ENCODE assay signal across 1 cellular context in genomic region chr14:72094844-72095582, GRCh38.
TF ChIP-seq lines count a peak whose summit lies in the region.

No MANE protein-coding gene starts in this region.

TF ChIP-seq in GM12878, 131 proteins besides CTCF, POLR2A, EP300 and RAD21 (continued from another document and continues in another):
- no peak for TF ChIP-seq HSF1 (IDR thresholded peaks at IDR 0.05; ENCODE audit: low read depth, low read length)
- TF ChIP-seq SUPT20H (IDR thresholded peaks at IDR 0.05; ENCODE audit: borderline replicate concordance, control insufficient read depth, low read depth, low read length) = no peak
- no peak for TF ChIP-seq IRF5 (IDR thresholded peaks at IDR 0.05; ENCODE audit: borderline replicate concordance)
- no peak for TF ChIP-seq ASH2L (IDR thresholded peaks at IDR 0.05; ENCODE audit: borderline replicate concordance, low read depth)
- no peak for TF ChIP-seq KDM1A (IDR thresholded peaks at IDR 0.05; ENCODE audit: borderline replicate concordance)
- TF ChIP-seq GATAD2B (conservative IDR thresholded peaks at IDR 0.05; ENCODE audit: low read depth) = 0 out of 2 replicates have a peak, but pooled peaks have one; percentile 40
- TF ChIP-seq USF1 (IDR thresholded peaks at IDR 0.05; ENCODE audit: borderline replicate concordance, extremely low read length, insufficient read depth, low read depth, low read length) = no peak
- TF ChIP-seq ZBTB11 (CRISPR knock-in tag; IDR thresholded peaks at IDR 0.05) = no peak
- TF ChIP-seq ZNF384 (IDR thresholded peaks at IDR 0.05; ENCODE audit: borderline replicate concordance, low read depth, low read length) = no peak
- TF ChIP-seq ATF3 (IDR thresholded peaks at IDR 0.05; ENCODE audit: borderline replicate concordance, extremely low read depth, low read depth, low read length) = no peak
- peak; percentile 45 to 47; a peak in 2 of 4 replicates for TF ChIP-seq BHLHE40 (IDR thresholded peaks at IDR 0.05; ENCODE audit: borderline replicate concordance in 1 of 2, low read depth in 2 of 2, low read length in 1 of 2)
- no peak for TF ChIP-seq PAX8 (IDR thresholded peaks at IDR 0.05)
- no peak for TF ChIP-seq NFYA (IDR thresholded peaks at IDR 0.05; ENCODE audit: borderline replicate concordance, low read depth, low read length)
- TF ChIP-seq ZNF687 (IDR thresholded peaks at IDR 0.05) = no peak; the same call in 1 of the 2 replicates
- TF ChIP-seq PAX5 (IDR thresholded peaks at IDR 0.05; ENCODE audit: borderline replicate concordance, low read depth, low read length) = no peak
- TF ChIP-seq FOXK2 (IDR thresholded peaks at IDR 0.05) = no peak
- TF ChIP-seq REST (IDR thresholded peaks at IDR 0.05; ENCODE audit: low read depth, low read length) = no peak
- no peak for TF ChIP-seq ZBTB4 (CRISPR knock-in tag; IDR thresholded peaks at IDR 0.05)
- TF ChIP-seq HCFC1 (IDR thresholded peaks at IDR 0.05; ENCODE audit: low read length) = no peak
- no peak for TF ChIP-seq CHD2 (IDR thresholded peaks at IDR 0.05; ENCODE audit: borderline replicate concordance, low read depth, low read length)
- TF ChIP-seq POLR2AphosphoS5 (IDR thresholded peaks at IDR 0.05; ENCODE audit: low read length) = no peak
- TF ChIP-seq SUZ12 (IDR thresholded peaks at IDR 0.05; ENCODE audit: unreplicated experiment) = no peak
- no peak for TF ChIP-seq PRDM15 (CRISPR knock-in tag; IDR thresholded peaks at IDR 0.05)
- peak; percentile 53; the same call in 1 of the 2 replicates for TF ChIP-seq PML (IDR thresholded peaks at IDR 0.05; ENCODE audit: low read length)
